ENCODE assay signal across 5 cellular contexts in genomic region chr4:48682870-48683269, GRCh38.
DNase-seq lines count a peak whose midpoint lies in the region; ATAC-seq and TF ChIP-seq lines count a peak whose summit lies in the region.
"Not testable (repeated sequence)": the region's sequence is repeated elsewhere in the genome, so short reads cannot be mapped to it uniquely, and the experiment has no call there.

No MANE protein-coding gene starts in this region.

- intact Hi-C loops in CD4-positive, alpha-beta T cell (cut with DNase I, micrococcal nuclease) = loop anchor here in 1 of 2 experiments (1.0 kb wide), 1 partner anchor 104 kb away; no protein-coding TSS in a partner anchor
- intact Hi-C loops in natural killer cell (cut with micrococcal nuclease) = not testable (repeated sequence)

- not testable (repeated sequence) for H3K27ac ChIP-seq in CD4-positive, alpha-beta T cell (ENCODE audit: low read depth, low read length)

- H3K9me3 Mint-ChIP-seq in CD4-positive, alpha-beta T cell; WTC11; activated naive CD8-positive, alpha-beta T cell (ENCODE audit: low read depth); central memory CD8-positive, alpha-beta T cell; natural killer cell: not testable (repeated sequence)

- not testable (repeated sequence) for DNase-seq in CD4-positive, alpha-beta T cell; WTC11 (ENCODE audit: low spot score); central memory CD8-positive, alpha-beta T cell (ENCODE audit: low spot score in 2 of 2); natural killer cell

- not testable (repeated sequence) for ATAC-seq in CD4-positive, alpha-beta T cell (ENCODE audit: poor library complexity); WTC11; central memory CD8-positive, alpha-beta T cell (replicated peaks; ENCODE audit: extremely low read depth, poor library complexity, severe bottlenecking); natural killer cell

- CTCF ChIA-PET in CD4-positive, alpha-beta T cell (lab: Charles Lee) = interaction anchor here (2.9 kb wide), 1 partner anchor 104 kb away, joined by 12 read pairs; no protein-coding TSS in a partner anchor
- CTCF ChIA-PET in WTC11 (lab: Charles Lee) = not testable (repeated sequence)

- peak overlapping the region; percentile 35 for H3K27ac Mint-ChIP-seq in CD4-positive, alpha-beta T cell
- H3K27ac Mint-ChIP-seq in WTC11 (0 out of 2 replicates have a peak overlapping the region, but pooled peaks have one; percentile 73), natural killer cell (peak overlapping the region; percentile 74 to 77)
- H3K27ac Mint-ChIP-seq in activated naive CD8-positive, alpha-beta T cell = peak overlapping the region; percentile 41
- H3K27ac Mint-ChIP-seq in central memory CD8-positive, alpha-beta T cell (ENCODE audit: low read depth) = peak overlapping the region; percentile 55

- H3K27me3 ChIP-seq in CD4-positive, alpha-beta T cell (ENCODE audit: control insufficient read depth, insufficient read depth, low read length) = not testable (repeated sequence)

- TF ChIP-seq CTCF in CD4-positive, alpha-beta T cell (IDR thresholded peaks at IDR 0.05); WTC11 (IDR thresholded peaks at IDR 0.05); natural killer cell (IDR thresholded peaks at IDR 0.05): not testable (repeated sequence)

- not testable (repeated sequence) for H3K4me3 Mint-ChIP-seq in CD4-positive, alpha-beta T cell; WTC11; activated naive CD8-positive, alpha-beta T cell; central memory CD8-positive, alpha-beta T cell; natural killer cell

- POLR2A ChIA-PET in CD4-positive, alpha-beta T cell (lab: Charles Lee); WTC11 (lab: Charles Lee): not testable (repeated sequence)

- H3K4me1 Mint-ChIP-seq in CD4-positive, alpha-beta T cell (ENCODE audit: low read depth) = peaks cover 56% of the 10 kb centered on the region
- peaks cover 13% of the 10 kb centered on the region for H3K4me1 Mint-ChIP-seq in WTC11
- peaks cover 46% of the 10 kb centered on the region for H3K4me1 Mint-ChIP-seq in activated naive CD8-positive, alpha-beta T cell (ENCODE audit: low read depth)
- H3K4me1 Mint-ChIP-seq in central memory CD8-positive, alpha-beta T cell = peaks cover 49% of the 10 kb centered on the region
- H3K4me1 Mint-ChIP-seq in natural killer cell = peaks cover 49 to 54% of the 10 kb centered on the region in 2 donors

- H3K9me3 ChIP-seq in CD4-positive, alpha-beta T cell (ENCODE audit: control insufficient read depth, low read length) = not testable (repeated sequence)

- not testable (repeated sequence) for H3K27me3 Mint-ChIP-seq in CD4-positive, alpha-beta T cell; WTC11 (ENCODE audit: low read depth); activated naive CD8-positive, alpha-beta T cell; central memory CD8-positive, alpha-beta T cell; natural killer cell (ENCODE audit: low read depth in 2 of 2)

- peaks cover 27% of the 10 kb centered on the region for H3K36me3 Mint-ChIP-seq in CD4-positive, alpha-beta T cell (ENCODE audit: low read depth)
- H3K36me3 Mint-ChIP-seq in WTC11; activated naive CD8-positive, alpha-beta T cell; central memory CD8-positive, alpha-beta T cell (ENCODE audit: insufficient read depth); natural killer cell: not testable (repeated sequence)
